ENCODE assay signal across 11 cellular contexts in genomic region chr12:124686885-124687694, GRCh38.
DNase-seq lines count a peak whose midpoint lies in the region; ATAC-seq and TF ChIP-seq lines count a peak whose summit lies in the region.
"Had no signal": no experiment of that assay in that cellular context is flagged by ENCODE, and none has a peak within 500 bp of the region (broad histone marks: within the 10 kb centered on the region; RNA-seq: fewer than 3 reads in every experiment).

No MANE protein-coding gene starts in this region.

- CTCF ChIA-PET in activated CD8-positive, alpha-beta memory T cell treated with anti-CD3 and anti-CD28 coated beads, Interleukin-2, amount 10 ng/mL, durations not matched to agents 7 days and 5 days (lab: Charles Lee) = interaction anchor here (1.5 kb wide), 1 partner anchor 85 kb away, joined by 4 read pairs; no protein-coding TSS in a partner anchor

- no peak overlapping the region for H3K9ac ChIP-seq in subcutaneous abdominal adipose tissue (ENCODE audit: low read length in 5 of 5)

- ATAC-seq in activated CD8-positive, alpha-beta memory T cell treated with anti-CD3 and anti-CD28 coated beads, Interleukin-2, amount 10 ng/mL, durations not matched to agents 7 days and 5 days = no peak
- peak; percentile 41 for ATAC-seq in activated naive CD8-positive, alpha-beta T cell treated with anti-CD3 and anti-CD28 coated beads, Interleukin-2, amount 10 ng/mL, durations not matched to agents 7 days and 5 days (ENCODE audit: low read depth)
- ATAC-seq in lower lobe of right lung (no peak), HG03095 (IDR thresholded peaks at IDR 0.05; ENCODE audit: unreplicated experiment) (no peak)

- H3K27ac ChIP-seq in lower lobe of right lung (peak overlapping the region; percentile 36), subcutaneous abdominal adipose tissue (ENCODE audit: low read depth, low read length) (peak overlapping the region; percentile 65)
- H3K27ac ChIP-seq: pancreas had no signal

- H3K4me3 ChIP-seq in lower lobe of right lung (no peak overlapping the region), subcutaneous abdominal adipose tissue (ENCODE audit: low read depth in 1 of 5, low read length in 5 of 5) (no peak overlapping the region)
- H3K4me3 ChIP-seq: pancreas had no signal

- H3K27ac Mint-ChIP-seq in activated CD8-positive, alpha-beta memory T cell treated with anti-CD3 and anti-CD28 coated beads, Interleukin-2, amount 10 ng/mL, durations not matched to agents 7 days and 5 days = peak overlapping the region; percentile 1
- peak overlapping the region; percentile 80 for H3K27ac Mint-ChIP-seq in activated naive CD8-positive, alpha-beta T cell treated with anti-CD3 and anti-CD28 coated beads, Interleukin-2, amount 10 ng/mL, durations not matched to agents 7 days and 5 days

- H3K4me1 Mint-ChIP-seq in activated CD8-positive, alpha-beta memory T cell treated with anti-CD3 and anti-CD28 coated beads, Interleukin-2, amount 10 ng/mL, durations not matched to agents 7 days and 5 days = peaks cover 37% of the 10 kb centered on the region
- peaks cover 32% of the 10 kb centered on the region for H3K4me1 Mint-ChIP-seq in activated naive CD8-positive, alpha-beta T cell treated with anti-CD3 and anti-CD28 coated beads, Interleukin-2, amount 10 ng/mL, durations not matched to agents 7 days and 5 days

- no peaks in the 10 kb centered on the region for H3K27me3 ChIP-seq in lower lobe of right lung (ENCODE audit: low read depth)
- H3K27me3 ChIP-seq in subcutaneous abdominal adipose tissue (ENCODE audit: control insufficient read depth in 5 of 5, insufficient read depth in 4 of 5, low read length in 5 of 5) = peaks cover 0 to 3% (median 0%) of the 10 kb centered on the region in 5 donors
- H3K27me3 ChIP-seq: pancreas had no signal

- intact Hi-C loops in lower lobe of right lung (cut with DNase I) = no loop called here

- peaks cover 38% of the 10 kb centered on the region for H3K27me3 Mint-ChIP-seq in activated CD8-positive, alpha-beta memory T cell treated with anti-CD3 and anti-CD28 coated beads, Interleukin-2, amount 10 ng/mL, durations not matched to agents 7 days and 5 days
- H3K27me3 Mint-ChIP-seq in activated naive CD8-positive, alpha-beta T cell treated with anti-CD3 and anti-CD28 coated beads, Interleukin-2, amount 10 ng/mL, durations not matched to agents 7 days and 5 days = peaks cover 5% of the 10 kb centered on the region
- H3K27me3 Mint-ChIP-seq: type B pancreatic cell had no signal

- H3K4me3 Mint-ChIP-seq in activated CD8-positive, alpha-beta memory T cell treated with anti-CD3 and anti-CD28 coated beads, Interleukin-2, amount 10 ng/mL, durations not matched to agents 7 days and 5 days = no peak overlapping the region
- peak overlapping the region; percentile 66 for H3K4me3 Mint-ChIP-seq in activated naive CD8-positive, alpha-beta T cell treated with anti-CD3 and anti-CD28 coated beads, Interleukin-2, amount 10 ng/mL, durations not matched to agents 7 days and 5 days
- H3K4me3 Mint-ChIP-seq: type B pancreatic cell had no signal

- DNase-seq in activated CD8-positive, alpha-beta memory T cell treated with anti-CD3 and anti-CD28 coated beads, Interleukin-2, amount 10 ng/mL, durations not matched to agents 7 days and 5 days = no peak
- DNase-seq in activated CD8-positive, alpha-beta memory T cell treated with anti-CD3 and anti-CD28 coated beads for 24 hours = no peak
- no peak for DNase-seq in activated naive CD8-positive, alpha-beta T cell treated with anti-CD3 and anti-CD28 coated beads, Interleukin-2, amount 10 ng/mL, durations not matched to agents 7 days and 5 days
- DNase-seq in lower lobe of right lung (no peak), ureter (ENCODE audit: low spot score) (no peak), activated gamma-delta T cell treated with Interleukin-2 at 50 U/mL for 16 hours (no peak)
- DNase-seq: ACHN, pancreas had no signal

- TF ChIP-seq CTCF in lower lobe of right lung (IDR thresholded peaks at IDR 0.05) = no peak

- H3K4me1 ChIP-seq in lower lobe of right lung = peaks cover 62% of the 10 kb centered on the region
- H3K4me1 ChIP-seq in subcutaneous abdominal adipose tissue (ENCODE audit: control insufficient read depth in 5 of 5, insufficient read depth in 5 of 5, low read length in 5 of 5) = peaks cover 24 to 68% (median 52%) of the 10 kb centered on the region in 5 donors

- H3K36me3 ChIP-seq in lower lobe of right lung = no peaks in the 10 kb centered on the region
- no peaks in the 10 kb centered on the region for H3K36me3 ChIP-seq in subcutaneous abdominal adipose tissue (ENCODE audit: control insufficient read depth in 5 of 5, insufficient read depth in 5 of 5, low read length in 5 of 5)
- H3K36me3 ChIP-seq: pancreas had no signal

- H3K9me3 Mint-ChIP-seq in activated CD8-positive, alpha-beta memory T cell treated with anti-CD3 and anti-CD28 coated beads, Interleukin-2, amount 10 ng/mL, durations not matched to agents 7 days and 5 days (ENCODE audit: low read depth) = peaks cover 2% of the 10 kb centered on the region
- H3K9me3 Mint-ChIP-seq in activated naive CD8-positive, alpha-beta T cell treated with anti-CD3 and anti-CD28 coated beads, Interleukin-2, amount 10 ng/mL, durations not matched to agents 7 days and 5 days = peaks cover 5% of the 10 kb centered on the region

- POLR2A ChIA-PET in activated naive CD8-positive, alpha-beta T cell treated with anti-CD3 and anti-CD28 coated beads, Interleukin-2, amount 10 ng/mL, durations not matched to agents 7 days and 5 days (lab: Charles Lee) = no interaction called here

- no peaks in the 10 kb centered on the region for H3K36me3 Mint-ChIP-seq in activated CD8-positive, alpha-beta memory T cell treated with anti-CD3 and anti-CD28 coated beads, Interleukin-2, amount 10 ng/mL, durations not matched to agents 7 days and 5 days
- peaks cover 3% of the 10 kb centered on the region for H3K36me3 Mint-ChIP-seq in activated naive CD8-positive, alpha-beta T cell treated with anti-CD3 and anti-CD28 coated beads, Interleukin-2, amount 10 ng/mL, durations not matched to agents 7 days and 5 days

- H3K9me3 ChIP-seq in lower lobe of right lung (peaks cover 2% of the 10 kb centered on the region), subcutaneous abdominal adipose tissue (ENCODE audit: control insufficient read depth in 5 of 5, low read length in 5 of 5) (peaks cover 0 to 8% (median 3%) of the 10 kb centered on the region in 5 donors)
- H3K9me3 ChIP-seq: pancreas had no signal
